ENCODE assay signal across 1 cellular context in genomic region chr7:157358041-157358752, GRCh38.
TF ChIP-seq lines count a peak whose summit lies in the region.

No MANE protein-coding gene starts in this region.

TF ChIP-seq in IMR-90, 13 proteins besides CTCF, POLR2A, EP300 and RAD21 (continued from another document):
- no peak for TF ChIP-seq ELK1 (IDR thresholded peaks at IDR 0.05; ENCODE audit: borderline replicate concordance, low read depth, low read length)
- TF ChIP-seq RFX5 (IDR thresholded peaks at IDR 0.05; ENCODE audit: low read depth, low read length) = no peak
